Comparison of ENCODE assay signal across 8 cellular contexts in genomic region chr12:48542300-48542928, GRCh38. TPM values are rescaled to one million over a fixed set of nuclear protein-coding genes. Genes with fewer than 3 reads are reported as not detected.
A peak's percentile ranks its signal among the peaks of the same experiment; 100 is the strongest.
DNase-seq lines count a peak whose midpoint lies in the region; ATAC-seq and TF ChIP-seq lines count a peak whose summit lies in the region.

No MANE protein-coding gene starts in this region.

- CTCF ChIA-PET in activated naive CD4-positive, alpha-beta T cell treated with anti-CD3 and anti-CD28 coated beads, Interleukin-2, amount 10 ng/mL, durations not matched to agents 7 days and 5 days (lab: Charles Lee): interaction anchor here (1.0 to 7.0 kb wide), 10 partner anchors 13 to 253 kb away, joined by 3 to 125 read pairs (median 4); no protein-coding TSS in a partner anchor

- ATAC-seq in HG03378 (IDR thresholded peaks at IDR 0.05; ENCODE audit: unreplicated experiment): no peak

- H3K9ac ChIP-seq in OCI-LY1 (ENCODE audit: low read length): no peak overlapping the region

- DNase-seq in AG20443 (ENCODE audit: low spot score) (peak; percentile 49), GM13977 (ENCODE audit: low spot score) (peak; percentile 56), kidney epithelial cell (ENCODE audit: low read depth) (no peak), HuH-7 (ENCODE audit: low spot score) (no peak)
- peak; percentile 71 for DNase-seq in activated naive CD4-positive, alpha-beta T cell treated with anti-CD3 and anti-CD28 coated beads, Interleukin-2, amount 10 ng/mL, durations not matched to agents 7 days and 5 days
- peak; percentile 10 for DNase-seq in stimulated activated CD8-positive, alpha-beta memory T cell treated with anti-CD3 and anti-CD28 coated beads, Interleukin-7, amount 100 ng/mL, for 24 hours (ENCODE audit: low read depth)

- H3K27me3 ChIP-seq in OCI-LY1 (ENCODE audit: insufficient read depth, low read length) (no peaks in the 10 kb centered on the region), kidney epithelial cell (ENCODE audit: control insufficient read depth, insufficient read depth, low read length) (no peaks in the 10 kb centered on the region)

- H3K4me1 Mint-ChIP-seq in activated naive CD4-positive, alpha-beta T cell treated with anti-CD3 and anti-CD28 coated beads, Interleukin-2, amount 10 ng/mL, durations not matched to agents 7 days and 5 days: no peaks in the 10 kb centered on the region

- H4K20me1 ChIP-seq in OCI-LY1 (ENCODE audit: insufficient read depth, low read length): no peaks in the 10 kb centered on the region

- H3F3A ChIP-seq in OCI-LY1 (ENCODE audit: insufficient read depth, low read length): no peaks in the 10 kb centered on the region

- no peaks in the 10 kb centered on the region for H3K9me3 Mint-ChIP-seq in activated naive CD4-positive, alpha-beta T cell treated with anti-CD3 and anti-CD28 coated beads, Interleukin-2, amount 10 ng/mL, durations not matched to agents 7 days and 5 days

- no peaks in the 10 kb centered on the region for H3K36me3 ChIP-seq in OCI-LY1 (ENCODE audit: insufficient read depth, low read length)
- H3K36me3 ChIP-seq in kidney epithelial cell (ENCODE audit: control insufficient read depth, insufficient read depth, low read length): no peaks in the 10 kb centered on the region

- no peaks in the 10 kb centered on the region for H3K79me2 ChIP-seq in OCI-LY1 (ENCODE audit: insufficient read depth, low read length)

- no peak overlapping the region for H3K27ac ChIP-seq in OCI-LY1 (ENCODE audit: low read depth, low read length, poor library complexity, severe bottlenecking)

- H3K36me3 Mint-ChIP-seq in activated naive CD4-positive, alpha-beta T cell treated with anti-CD3 and anti-CD28 coated beads, Interleukin-2, amount 10 ng/mL, durations not matched to agents 7 days and 5 days: no peaks in the 10 kb centered on the region

- H3K4me2 ChIP-seq in OCI-LY1 (ENCODE audit: low read length): no peak overlapping the region

- TF ChIP-seq CTCF in GM13977 (IDR thresholded peaks at IDR 0.05; ENCODE audit: extremely low read depth, insufficient read depth, missing control alignments) (peak; percentile 87), OCI-LY1 (IDR thresholded peaks at IDR 0.05; ENCODE audit: low read length) (peak; percentile 86), kidney epithelial cell (IDR thresholded peaks at IDR 0.05; ENCODE audit: insufficient read depth, low read length, poor library complexity, severe bottlenecking) (peak; percentile 67)

- H3K4me3 Mint-ChIP-seq in activated naive CD4-positive, alpha-beta T cell treated with anti-CD3 and anti-CD28 coated beads, Interleukin-2, amount 10 ng/mL, durations not matched to agents 7 days and 5 days: no peak overlapping the region

- no peak overlapping the region for H3K27ac Mint-ChIP-seq in activated naive CD4-positive, alpha-beta T cell treated with anti-CD3 and anti-CD28 coated beads, Interleukin-2, amount 10 ng/mL, durations not matched to agents 7 days and 5 days

- H2AFZ ChIP-seq in OCI-LY1 (ENCODE audit: low read length): no peak overlapping the region

- H3K4me1 ChIP-seq in OCI-LY1 (ENCODE audit: insufficient read depth, low read length, severe bottlenecking): no peaks in the 10 kb centered on the region

- peaks cover 3% of the 10 kb centered on the region for H3K27me3 Mint-ChIP-seq in activated naive CD4-positive, alpha-beta T cell treated with anti-CD3 and anti-CD28 coated beads, Interleukin-2, amount 10 ng/mL, durations not matched to agents 7 days and 5 days

- in situ Hi-C loops in GM13977 (cut with MboI; ENCODE audit: low pct_unique_long_range_greater_than_20kb, low sequenced_read_pairs, unreplicated experiment): no loop called here

- H3K4me3 ChIP-seq in OCI-LY1 (ENCODE audit: low read depth, low read length, poor library complexity, severe bottlenecking) (no peak overlapping the region), kidney epithelial cell (ENCODE audit: low read depth, low read length) (no peak overlapping the region)

- H3K9me3 ChIP-seq in OCI-LY1 (ENCODE audit: low read length): no peaks in the 10 kb centered on the region

- H3K9me2 ChIP-seq in OCI-LY1 (ENCODE audit: low read depth, low read length): no peaks in the 10 kb centered on the region

RNA-seq across cellular contexts. Expression of gene OR8S1, which starts 17.0 kb away (rescaled TPM):
- not detected in 2 replicates for total RNA-seq in kidney epithelial cell

RNA-seq across cellular contexts. Expression of gene LALBA, which starts 27.4 kb away (rescaled TPM):
- total RNA-seq in kidney epithelial cell: not detected in 2 replicates

Comparison
In these comparisons a context has a peak if more than half of its experiments do, and no peak if none do; other contexts are left out.
1. DNase-seq: peak in AG20443 (single experiment), GM13977 (single experiment), activated naive CD4-positive, alpha-beta T cell treated with anti-CD3 and anti-CD28 coated beads, Interleukin-2, amount 10 ng/mL, durations not matched to agents 7 days and 5 days (single experiment) and stimulated activated CD8-positive, alpha-beta memory T cell treated with anti-CD3 and anti-CD28 coated beads, Interleukin-7, amount 100 ng/mL, for 24 hours (single experiment); none in kidney epithelial cell (single experiment) and HuH-7 (single experiment).
2. Peak in every context shown above with its lines, with median percentiles within 50 percentile points of each other: CTCF ChIP-seq.